Comparison of ENCODE assay signal across 7 cellular contexts in the genomic region with DNA sequence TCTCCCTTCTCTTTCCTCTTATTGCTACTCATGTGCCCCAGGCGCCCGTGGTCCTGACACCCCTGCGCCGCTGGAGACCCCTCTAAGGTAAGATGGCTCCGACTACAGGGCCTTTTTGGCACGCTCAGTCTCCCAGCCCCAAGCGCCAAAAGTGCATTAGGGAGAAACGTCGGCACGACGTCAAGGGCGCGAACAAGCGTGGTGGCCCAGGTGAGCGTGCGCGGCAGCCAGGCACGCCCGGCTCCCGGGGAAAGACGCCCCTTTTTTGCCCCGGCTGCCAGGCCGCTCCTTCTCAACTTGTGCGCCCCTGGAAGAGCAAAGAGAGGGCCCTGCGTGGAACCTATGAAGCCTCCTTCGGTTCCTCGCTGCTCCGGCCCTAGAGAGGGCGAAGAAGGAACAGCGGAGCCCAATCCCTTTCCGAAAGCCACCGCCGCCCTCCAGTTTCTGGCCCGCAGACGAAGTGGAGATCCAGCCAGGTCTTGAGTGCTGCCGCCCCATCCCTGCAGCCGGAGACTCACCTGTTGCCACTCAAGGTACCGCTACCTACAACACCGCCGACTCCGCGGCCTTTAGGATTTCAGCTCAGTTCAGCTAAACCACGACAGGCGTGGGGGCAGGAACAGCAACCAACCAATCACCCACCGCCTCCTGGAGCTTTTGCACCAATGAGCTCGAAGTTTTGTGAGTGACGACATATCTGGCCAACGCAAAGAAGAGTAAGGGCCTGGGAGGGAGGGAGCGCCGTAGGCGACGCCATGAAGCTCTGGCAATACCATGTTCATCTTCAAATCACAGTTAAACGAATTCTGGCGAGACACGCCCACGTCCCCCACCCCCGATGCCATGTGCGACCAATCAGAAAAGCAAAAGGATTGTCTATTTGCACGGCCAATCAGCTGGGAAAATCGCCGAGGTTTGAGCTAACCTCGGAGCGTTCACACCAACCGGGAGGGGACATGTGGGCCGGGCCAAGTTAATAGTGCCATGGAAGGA. TPM values are rescaled to one million over a fixed set of nuclear protein-coding genes. Genes with fewer than 3 reads are reported as not detected.
DNase-seq lines count a peak whose midpoint lies in the region; ATAC-seq, FAIRE-seq and TF ChIP-seq lines count a peak whose summit lies in the region.
"Not testable (repeated sequence)": the region's sequence is repeated elsewhere in the genome, so short reads cannot be mapped to it uniquely, and the experiment has no call there.

ARL17A (minus strand) TSS at position 609 of the 993 bp plus-strand sequence. CDS start 3,369 bp downstream, outside the sequence.

- not testable (repeated sequence) for H3K27me3 ChIP-seq in dorsolateral prefrontal cortex

- intact Hi-C loops in dorsolateral prefrontal cortex (cut with DNase I); mucosa of descending colon (cut with DNase I, micrococcal nuclease): not testable (repeated sequence)

- H3K4me3 ChIP-seq in dorsolateral prefrontal cortex: peak within 1 kb of the TSS in 48 of 59 donors; percentile 11 to 60 (median 42)
- not testable (repeated sequence) for H3K4me3 ChIP-seq in mucosa of descending colon

- not testable (repeated sequence) for H3K9me3 ChIP-seq in mucosa of descending colon

- DNase-seq in RCC 7860 (ENCODE audit: low spot score): not testable (repeated sequence)
- peak; percentile 68 for DNase-seq in activated T-cell treated with anti-CD3 and anti-CD28 coated beads for 24 hours (ENCODE audit: low read depth)
- DNase-seq in dorsolateral prefrontal cortex: peak; percentile 50 to 95 (median 84)
- DNase-seq in mucosa of descending colon: peak; percentile 89 to 90 (median 89)
- DNase-seq in stimulated activated CD4-positive, alpha-beta T cell treated with anti-CD3 and anti-CD28 coated beads, Interleukin-2, amount 100 ng/mL, for 4 hours (ENCODE audit: low read depth): peak; percentile 76

- not testable (repeated sequence) for TF ChIP-seq CTCF in dorsolateral prefrontal cortex (IDR thresholded peaks at IDR 0.05 in 54 of 56, conservative IDR thresholded peaks at IDR 0.05 in 2 of 56; ENCODE audit: low read depth in 1 of 56, partially characterized antibody in 56 of 56); mucosa of descending colon (IDR thresholded peaks at IDR 0.05)

- FAIRE-seq in RCC 7860 (lab: Jason Lieb, UNC): peak; percentile 97

- H3K36me3 ChIP-seq in mucosa of descending colon (ENCODE audit: low read depth): not testable (repeated sequence)

- peak; percentile 89 for ATAC-seq in GM19328 (IDR thresholded peaks at IDR 0.05; ENCODE audit: unreplicated experiment)
- ATAC-seq in HG02970 (IDR thresholded peaks at IDR 0.05; ENCODE audit: low FRiP score, unreplicated experiment): peak; percentile 97
- peak; percentile 95 for ATAC-seq in mucosa of descending colon

- peak within 1 kb of the TSS in 18 of 59 donors; percentile 21 to 83 (median 65) for H3K27ac ChIP-seq in dorsolateral prefrontal cortex

- H3K4me1 ChIP-seq in mucosa of descending colon (ENCODE audit: low read depth): not testable (repeated sequence)

RNA-seq across cellular contexts. Expression of gene ARL17A, which starts in this region (rescaled TPM):
- total RNA-seq in dorsolateral prefrontal cortex: 100 to 1,000 TPM in 1 of 120 experiments, 10 to 100 TPM in 119; 10.0 to 102 (median 29.3) TPM
- 10 to 100 TPM; 22.5 to 29.0 (median 24.1) TPM for total RNA-seq in mucosa of descending colon
